ENCODE assay signal across 1 cellular context in genomic region chr4:37827030-37827705, GRCh38.
TF ChIP-seq lines count a peak whose summit lies in the region.

No MANE protein-coding gene starts in this region.

TF ChIP-seq in K562, 482 proteins besides CTCF, POLR2A, EP300 and RAD21 (continued from another document and continues in another):
- TF ChIP-seq, protein P1, sequence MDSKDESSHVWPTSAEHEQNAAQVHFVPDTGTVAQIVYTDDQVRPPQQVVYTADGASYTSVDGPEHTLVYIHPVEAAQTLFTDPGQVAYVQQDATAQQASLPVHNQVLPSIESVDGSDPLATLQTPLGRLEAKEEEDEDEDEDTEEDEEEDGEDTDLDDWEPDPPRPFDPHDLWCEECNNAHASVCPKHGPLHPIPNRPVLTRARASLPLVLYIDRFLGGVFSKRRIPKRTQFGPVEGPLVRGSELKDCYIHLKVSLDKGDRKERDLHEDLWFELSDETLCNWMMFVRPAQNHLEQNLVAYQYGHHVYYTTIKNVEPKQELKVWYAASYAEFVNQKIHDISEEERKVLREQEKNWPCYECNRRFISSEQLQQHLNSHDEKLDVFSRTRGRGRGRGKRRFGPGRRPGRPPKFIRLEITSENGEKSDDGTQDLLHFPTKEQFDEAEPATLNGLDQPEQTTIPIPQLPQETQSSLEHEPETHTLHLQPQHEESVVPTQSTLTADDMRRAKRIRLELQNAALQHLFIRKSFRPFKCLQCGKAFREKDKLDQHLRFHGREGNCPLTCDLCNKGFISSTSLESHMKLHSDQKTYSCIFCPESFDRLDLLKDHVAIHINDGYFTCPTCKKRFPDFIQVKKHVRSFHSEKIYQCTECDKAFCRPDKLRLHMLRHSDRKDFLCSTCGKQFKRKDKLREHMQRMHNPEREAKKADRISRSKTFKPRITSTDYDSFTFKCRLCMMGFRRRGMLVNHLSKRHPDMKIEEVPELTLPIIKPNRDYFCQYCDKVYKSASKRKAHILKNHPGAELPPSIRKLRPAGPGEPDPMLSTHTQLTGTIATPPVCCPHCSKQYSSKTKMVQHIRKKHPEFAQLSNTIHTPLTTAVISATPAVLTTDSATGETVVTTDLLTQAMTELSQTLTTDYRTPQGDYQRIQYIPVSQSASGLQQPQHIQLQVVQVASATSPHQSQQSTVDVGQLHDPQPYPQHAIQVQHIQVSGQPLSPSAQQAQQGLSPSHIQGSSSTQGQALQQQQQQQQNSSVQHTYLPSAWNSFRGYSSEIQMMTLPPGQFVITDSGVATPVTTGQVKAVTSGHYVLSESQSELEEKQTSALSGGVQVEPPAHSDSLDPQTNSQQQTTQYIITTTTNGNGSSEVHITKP (IDR thresholded peaks at IDR 0.05; ENCODE audit: partially characterized antibody) = peak; percentile 24
- TF ChIP-seq, protein P2, sequence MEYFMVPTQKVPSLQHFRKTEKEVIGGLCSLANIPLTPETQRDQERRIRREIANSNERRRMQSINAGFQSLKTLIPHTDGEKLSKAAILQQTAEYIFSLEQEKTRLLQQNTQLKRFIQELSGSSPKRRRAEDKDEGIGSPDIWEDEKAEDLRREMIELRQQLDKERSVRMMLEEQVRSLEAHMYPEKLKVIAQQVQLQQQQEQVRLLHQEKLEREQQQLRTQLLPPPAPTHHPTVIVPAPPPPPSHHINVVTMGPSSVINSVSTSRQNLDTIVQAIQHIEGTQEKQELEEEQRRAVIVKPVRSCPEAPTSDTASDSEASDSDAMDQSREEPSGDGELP (CRISPR knock-in tag; IDR thresholded peaks at IDR 0.05; ENCODE audit: borderline replicate concordance) = no peak
- TF ChIP-seq CREB5 (CRISPR knock-in tag; IDR thresholded peaks at IDR 0.05) = no peak
- TF ChIP-seq ZNF668 (CRISPR knock-in tag; IDR thresholded peaks at IDR 0.05) = no peak
- no peak for TF ChIP-seq ZNF174 (CRISPR knock-in tag; IDR thresholded peaks at IDR 0.05)
- TF ChIP-seq ZNF830 (CRISPR knock-in tag; IDR thresholded peaks at IDR 0.05) = no peak
- no peak for TF ChIP-seq KDM2B (CRISPR knock-in tag; IDR thresholded peaks at IDR 0.05)
- TF ChIP-seq SAFB (IDR thresholded peaks at IDR 0.05; ENCODE audit: borderline replicate concordance, low read depth, low read length) = no peak
- no peak for TF ChIP-seq MBD1 (CRISPR knock-in tag; IDR thresholded peaks at IDR 0.05)
- TF ChIP-seq HCFC1 (IDR thresholded peaks at IDR 0.05; ENCODE audit: low read depth, low read length) = no peak
- TF ChIP-seq ZNF785 (CRISPR knock-in tag; IDR thresholded peaks at IDR 0.05) = no peak
- TF ChIP-seq NELFE (IDR thresholded peaks at IDR 0.05; ENCODE audit: insufficient read depth, insufficient read length) = no peak
- no peak for TF ChIP-seq FOXM1 (IDR thresholded peaks at IDR 0.05; ENCODE audit: low read depth)
- TF ChIP-seq FOXM1 (CRISPR knock-in tag; IDR thresholded peaks at IDR 0.05; ENCODE audit: low read depth) = peak; percentile 57; the same call in 1 of the 2 replicates
- TF ChIP-seq FOXJ2 (tag; IDR thresholded peaks at IDR 0.05) = no peak
- TF ChIP-seq, protein P3, sequence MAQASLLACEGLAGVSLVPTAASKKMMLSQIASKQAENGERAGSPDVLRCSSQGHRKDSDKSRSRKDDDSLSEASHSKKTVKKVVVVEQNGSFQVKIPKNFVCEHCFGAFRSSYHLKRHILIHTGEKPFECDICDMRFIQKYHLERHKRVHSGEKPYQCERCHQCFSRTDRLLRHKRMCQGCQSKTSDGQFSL (CRISPR knock-in tag; IDR thresholded peaks at IDR 0.05) = no peak; the same call in 1 of the 2 replicates
- TF ChIP-seq, protein P3 (tag; IDR thresholded peaks at IDR 0.05) = no peak
- TF ChIP-seq ZNF444 (CRISPR knock-in tag; IDR thresholded peaks at IDR 0.05) = no peak
- no peak for TF ChIP-seq SNAPC5 (CRISPR knock-in tag; IDR thresholded peaks at IDR 0.05)
- no peak for TF ChIP-seq RAD51 (IDR thresholded peaks at IDR 0.05; ENCODE audit: borderline replicate concordance, low read depth)
- TF ChIP-seq ERF (CRISPR knock-in tag; IDR thresholded peaks at IDR 0.05) = no peak
- TF ChIP-seq ZBED1 (IDR thresholded peaks at IDR 0.05) = no peak
- TF ChIP-seq TAF15 (IDR thresholded peaks at IDR 0.05; ENCODE audit: low read depth, low read length) = no peak
- no peak for TF ChIP-seq KHSRP (IDR thresholded peaks at IDR 0.05)
- TF ChIP-seq PHB2 (IDR thresholded peaks at IDR 0.05; ENCODE audit: low read depth) = no peak
- no peak for TF ChIP-seq TEAD2 (tag; IDR thresholded peaks at IDR 0.05)
- no peak for TF ChIP-seq ZNF408 (CRISPR knock-in tag; IDR thresholded peaks at IDR 0.05; ENCODE audit: low read depth)
- TF ChIP-seq ETS1 (conservative IDR thresholded peaks at IDR 0.05; ENCODE audit: control insufficient read depth, low read depth, low read length) = 0 out of 2 replicates have a peak, but pooled peaks have one; percentile 8
- no peak for TF ChIP-seq BCOR (IDR thresholded peaks at IDR 0.05)
- no peak for TF ChIP-seq RBM25 (IDR thresholded peaks at IDR 0.05; ENCODE audit: low read depth, low read length, severe bottlenecking)
- TF ChIP-seq SLC30A9 (CRISPR knock-in tag; IDR thresholded peaks at IDR 0.05) = no peak
- no peak for TF ChIP-seq NKRF (IDR thresholded peaks at IDR 0.05; ENCODE audit: borderline replicate concordance)
- no peak for TF ChIP-seq ZNF354B (CRISPR knock-in tag; IDR thresholded peaks at IDR 0.05)
- TF ChIP-seq NFIC (IDR thresholded peaks at IDR 0.05) = no peak
- no peak for TF ChIP-seq BHLHE40 (IDR thresholded peaks at IDR 0.05; ENCODE audit: low read length)
- no peak for TF ChIP-seq ARID2 (IDR thresholded peaks at IDR 0.05)
- TF ChIP-seq SIN3A (IDR thresholded peaks at IDR 0.05; ENCODE audit: borderline replicate concordance in 2 of 2, control insufficient read depth in 1 of 2, low read depth in 2 of 2, low read length in 2 of 2) = 0 out of 4 replicates have a peak, but pooled peaks of 1 of the 2 experiments have one; percentile 12
- TF ChIP-seq IRF2 (CRISPR knock-in tag; IDR thresholded peaks at IDR 0.05) = no peak
- no peak for TF ChIP-seq RBM34 (IDR thresholded peaks at IDR 0.05; ENCODE audit: borderline replicate concordance, insufficient read depth, low read length)
- no peak for TF ChIP-seq SAFB2 (IDR thresholded peaks at IDR 0.05; ENCODE audit: borderline replicate concordance, low read depth, low read length, severe bottlenecking)
- TF ChIP-seq, protein P4, sequence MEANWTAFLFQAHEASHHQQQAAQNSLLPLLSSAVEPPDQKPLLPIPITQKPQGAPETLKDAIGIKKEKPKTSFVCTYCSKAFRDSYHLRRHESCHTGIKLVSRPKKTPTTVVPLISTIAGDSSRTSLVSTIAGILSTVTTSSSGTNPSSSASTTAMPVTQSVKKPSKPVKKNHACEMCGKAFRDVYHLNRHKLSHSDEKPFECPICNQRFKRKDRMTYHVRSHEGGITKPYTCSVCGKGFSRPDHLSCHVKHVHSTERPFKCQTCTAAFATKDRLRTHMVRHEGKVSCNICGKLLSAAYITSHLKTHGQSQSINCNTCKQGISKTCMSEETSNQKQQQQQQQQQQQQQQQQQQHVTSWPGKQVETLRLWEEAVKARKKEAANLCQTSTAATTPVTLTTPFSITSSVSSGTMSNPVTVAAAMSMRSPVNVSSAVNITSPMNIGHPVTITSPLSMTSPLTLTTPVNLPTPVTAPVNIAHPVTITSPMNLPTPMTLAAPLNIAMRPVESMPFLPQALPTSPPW (CRISPR knock-in tag; IDR thresholded peaks at IDR 0.05) = no peak
- TF ChIP-seq ZNF324 (CRISPR knock-in tag; IDR thresholded peaks at IDR 0.05) = no peak
- no peak for TF ChIP-seq HLTF (IDR thresholded peaks at IDR 0.05)
- no peak for TF ChIP-seq SMARCA4 (IDR thresholded peaks at IDR 0.05)
- TF ChIP-seq, protein P5, sequence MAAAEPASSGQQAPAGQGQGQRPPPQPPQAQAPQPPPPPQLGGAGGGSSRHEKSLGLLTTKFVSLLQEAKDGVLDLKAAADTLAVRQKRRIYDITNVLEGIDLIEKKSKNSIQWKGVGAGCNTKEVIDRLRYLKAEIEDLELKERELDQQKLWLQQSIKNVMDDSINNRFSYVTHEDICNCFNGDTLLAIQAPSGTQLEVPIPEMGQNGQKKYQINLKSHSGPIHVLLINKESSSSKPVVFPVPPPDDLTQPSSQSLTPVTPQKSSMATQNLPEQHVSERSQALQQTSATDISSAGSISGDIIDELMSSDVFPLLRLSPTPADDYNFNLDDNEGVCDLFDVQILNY (CRISPR knock-in tag; IDR thresholded peaks at IDR 0.05) = no peak
- no peak for TF ChIP-seq SMARCB1 (IDR thresholded peaks at IDR 0.05; ENCODE audit: insufficient read length, low read depth)
- TF ChIP-seq HOXB6 (CRISPR knock-in tag; IDR thresholded peaks at IDR 0.05; ENCODE audit: borderline replicate concordance) = no peak
- no peak for TF ChIP-seq NFYB (IDR thresholded peaks at IDR 0.05; ENCODE audit: extremely low read depth, insufficient read length)
- TF ChIP-seq TFAM (CRISPR knock-in tag; conservative IDR thresholded peaks at IDR 0.05) = no peak
- TF ChIP-seq ATF7 (IDR thresholded peaks at IDR 0.05) = no peak
- TF ChIP-seq SP2 (IDR thresholded peaks at IDR 0.05; ENCODE audit: extremely low read depth, low read depth, low read length, poor library complexity, severe bottlenecking) = no peak
- TF ChIP-seq ARID3A (IDR thresholded peaks at IDR 0.05; ENCODE audit: borderline replicate concordance, low read depth, low read length) = no peak
- no peak for TF ChIP-seq RBM39 (optimal IDR thresholded peaks at IDR 0.05; ENCODE audit: low read depth, low read length)
- no peak for TF ChIP-seq FOS (IDR thresholded peaks at IDR 0.05; ENCODE audit: extremely low read depth, insufficient read length)
- TF ChIP-seq ZFP36 (IDR thresholded peaks at IDR 0.05; ENCODE audit: low read depth, low read length, partially characterized antibody) = no peak
- TF ChIP-seq JUN (IDR thresholded peaks at IDR 0.05; ENCODE audit: borderline replicate concordance, low read depth, low read length) = no peak
- TF ChIP-seq JUN (CRISPR knock-in tag; IDR thresholded peaks at IDR 0.05; ENCODE audit: borderline replicate concordance) = 0 out of 2 replicates have a peak, but pooled peaks have one; percentile 19
